18 cellular contexts compared by ENCODE assay signal in the genomic region with DNA sequence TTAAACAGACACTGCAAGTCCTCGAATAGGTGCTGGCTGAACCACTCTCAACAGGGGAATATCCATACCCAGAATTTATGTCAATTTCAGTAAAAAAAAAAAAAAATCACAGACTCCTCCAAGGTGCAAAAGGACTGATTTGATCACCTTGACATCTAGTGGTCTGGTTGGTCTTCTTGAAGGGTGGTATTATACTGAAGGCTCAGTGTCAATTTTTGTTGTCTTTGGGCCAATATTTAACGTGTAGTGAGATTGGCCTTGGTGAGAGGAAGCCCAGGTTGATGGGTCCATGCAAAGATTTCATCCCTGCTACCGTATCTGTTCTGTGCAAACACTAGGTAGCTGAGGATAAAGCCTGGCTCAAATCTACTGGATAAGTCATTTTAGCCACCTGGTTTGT. TPM values are rescaled to one million over a fixed set of nuclear protein-coding genes. Genes with fewer than 3 reads are reported as not detected.
DNase-seq lines count a peak whose midpoint lies in the region; ATAC-seq, FAIRE-seq and TF ChIP-seq lines count a peak whose summit lies in the region.
"Had no signal": no experiment of that assay in that cellular context is flagged by ENCODE, and none has a peak within 500 bp of the region (broad histone marks: within the 10 kb centered on the region; RNA-seq: fewer than 3 reads in every experiment).

No MANE protein-coding gene starts in this region.

- H4K8ac ChIP-seq in mesendoderm (ENCODE audit: low read depth, low read length) = no peak overlapping the region

- H3K36me3 ChIP-seq in mesendoderm (ENCODE audit: control insufficient read depth, insufficient read depth, low read length) = no peaks in the 10 kb centered on the region
- H3K36me3 ChIP-seq: esophagus squamous epithelium had no signal

- peaks cover 8% of the 10 kb centered on the region for H3K9me3 Mint-ChIP-seq in activated CD8-positive, alpha-beta memory T cell treated with anti-CD3 and anti-CD28 coated beads, Interleukin-2, amount 10 ng/mL, durations not matched to agents 7 days and 5 days (ENCODE audit: low read depth)
- H3K9me3 Mint-ChIP-seq in activated T-helper 1 cell treated with anti-CD3 and anti-CD28 coated beads, Interleukin-12 subunit alpha, Interleukin-12 subunit beta, Interleukin-2, Interleukin-4 antibody, amounts not matched to agents 30 ng/mL and 10 ng/mL and 1 ng/mL, durations not matched to agents 14 hours and 24 hours and 36 hours = peaks cover 11% of the 10 kb centered on the region

- H3K9ac ChIP-seq in mesendoderm (ENCODE audit: low read length) = no peak overlapping the region
- H3K9ac ChIP-seq: KMS-11 had no signal

- H3K79me2 ChIP-seq in mesendoderm (ENCODE audit: control insufficient read depth, insufficient read depth, low read length) = no peaks in the 10 kb centered on the region

- no peak overlapping the region for H3K4me2 ChIP-seq in mesendoderm (ENCODE audit: low read length)
- H3K4me2 ChIP-seq: KMS-11 had no signal

- H3K4ac ChIP-seq in mesendoderm (ENCODE audit: low read depth, low read length) = no peak overlapping the region

- no peak overlapping the region for H3K23ac ChIP-seq in mesendoderm (ENCODE audit: low read length)

- H2BK5ac ChIP-seq in mesendoderm (ENCODE audit: low read length) = no peak overlapping the region

- no peak overlapping the region for H3K27ac ChIP-seq in mesendoderm (ENCODE audit: low read depth, low read length)
- H3K27ac ChIP-seq: esophagus squamous epithelium, KMS-11, psoas muscle had no signal

- no peaks in the 10 kb centered on the region for H3K79me1 ChIP-seq in mesendoderm (ENCODE audit: low read length)

- intact Hi-C loops in activated T-helper 1 cell treated with anti-CD3 and anti-CD28 coated beads, Interleukin-12 subunit alpha, Interleukin-12 subunit beta, Interleukin-2, Interleukin-4 antibody, amounts not matched to agents 30 ng/mL and 10 ng/mL and 1 ng/mL, durations not matched to agents 14 hours and 24 hours and 36 hours (cut with micrococcal nuclease) = loop anchor here (1.0 to 10.0 kb wide), 2 partner anchors 173 to 458 kb away; no protein-coding TSS in a partner anchor

- WGBS in mesendoderm (ENCODE audit: extremely low coverage, insufficient coverage, low lambda C conversion rate) = no CpG with 5 or more reads among the region's 3 CpGs

- H3K36me3 Mint-ChIP-seq in activated CD8-positive, alpha-beta memory T cell treated with anti-CD3 and anti-CD28 coated beads, Interleukin-2, amount 10 ng/mL, durations not matched to agents 7 days and 5 days = peaks cover 29% of the 10 kb centered on the region
- H3K36me3 Mint-ChIP-seq in activated T-helper 1 cell treated with anti-CD3 and anti-CD28 coated beads, Interleukin-12 subunit alpha, Interleukin-12 subunit beta, Interleukin-2, Interleukin-4 antibody, amounts not matched to agents 30 ng/mL and 10 ng/mL and 1 ng/mL, durations not matched to agents 14 hours and 24 hours and 36 hours (ENCODE audit: low read depth) = peaks cover 13% of the 10 kb centered on the region

- DNase-seq in activated CD8-positive, alpha-beta memory T cell treated with anti-CD3 and anti-CD28 coated beads, Interleukin-2, amount 10 ng/mL, durations not matched to agents 7 days and 5 days = no peak
- no peak for DNase-seq in activated CD8-positive, alpha-beta memory T cell treated with anti-CD3 and anti-CD28 coated beads, Interleukin-2, amount 50 U/mL, for 4 hours
- DNase-seq in GM18507 (ENCODE audit: extremely low spot score, insufficient read length, low read depth) (no peak), mesendoderm (peak; percentile 15), HCEC 1CT (no peak), GOT3 (lab: John Stamatoyannopoulos, UW) (no peak), GM20000 (ENCODE audit: low spot score) (no peak)
- no peak for DNase-seq in activated T-helper 1 cell treated with anti-CD3 and anti-CD28 coated beads, Interleukin-12 subunit alpha, Interleukin-12 subunit beta, Interleukin-2, Interleukin-4 antibody, amounts not matched to agents 30 ng/mL and 10 ng/mL and 1 ng/mL, durations not matched to agents 14 hours and 24 hours and 36 hours (ENCODE audit: low spot score)
- DNase-seq: activated CD4-positive, CD25-positive, alpha-beta regulatory T cell treated with anti-CD3 and anti-CD28 coated beads, Interleukin-2, amount 50 U/mL, for 72 hours; activated effector memory CD4-positive, alpha-beta T cell treated with anti-CD3 and anti-CD28 coated beads, Interleukin-2, amount 50 U/mL, for 16 hours; DMS79; esophagus squamous epithelium; mucosa of descending colon; NCI-H2029; psoas muscle; stimulated activated CD4-positive, alpha-beta T cell treated with anti-CD3 and anti-CD28 coated beads, Interleukin-2, amount 100 ng/mL, for 48 hours had no signal

- no peaks in the 10 kb centered on the region for H3K27me3 ChIP-seq in mesendoderm (ENCODE audit: insufficient read depth, low read length, poor library complexity)
- H3K27me3 ChIP-seq: esophagus squamous epithelium had no signal

- TF ChIP-seq CTCF in GM20000 (IDR thresholded peaks at IDR 0.05; ENCODE audit: extremely low read depth, missing control alignments) = no peak

- no peak overlapping the region for H2AK5ac ChIP-seq in mesendoderm (ENCODE audit: low read length)

- no peak overlapping the region for H3K18ac ChIP-seq in mesendoderm (ENCODE audit: low read length)

- no peak overlapping the region for H2BK120ac ChIP-seq in mesendoderm (ENCODE audit: low read depth, low read length)

- H3K27me3 Mint-ChIP-seq in activated CD8-positive, alpha-beta memory T cell treated with anti-CD3 and anti-CD28 coated beads, Interleukin-2, amount 10 ng/mL, durations not matched to agents 7 days and 5 days = no peaks in the 10 kb centered on the region
- no peaks in the 10 kb centered on the region for H3K27me3 Mint-ChIP-seq in activated T-helper 1 cell treated with anti-CD3 and anti-CD28 coated beads, Interleukin-12 subunit alpha, Interleukin-12 subunit beta, Interleukin-2, Interleukin-4 antibody, amounts not matched to agents 30 ng/mL and 10 ng/mL and 1 ng/mL, durations not matched to agents 14 hours and 24 hours and 36 hours (ENCODE audit: insufficient read depth)

- no peak overlapping the region for H3K4me3 Mint-ChIP-seq in activated CD8-positive, alpha-beta memory T cell treated with anti-CD3 and anti-CD28 coated beads, Interleukin-2, amount 10 ng/mL, durations not matched to agents 7 days and 5 days
- H3K4me3 Mint-ChIP-seq in activated T-helper 1 cell treated with anti-CD3 and anti-CD28 coated beads, Interleukin-12 subunit alpha, Interleukin-12 subunit beta, Interleukin-2, Interleukin-4 antibody, amounts not matched to agents 30 ng/mL and 10 ng/mL and 1 ng/mL, durations not matched to agents 14 hours and 24 hours and 36 hours = no peak overlapping the region

- H4K5ac ChIP-seq in mesendoderm (ENCODE audit: low read length) = no peak overlapping the region

- FAIRE-seq in GM18507 (lab: Jason Lieb, UNC) = peak; percentile 59
- FAIRE-seq: urothelium cell line had no signal

- peak; percentile 17 for ATAC-seq in activated CD8-positive, alpha-beta memory T cell treated with anti-CD3 and anti-CD28 coated beads, Interleukin-2, amount 10 ng/mL, durations not matched to agents 7 days and 5 days
- ATAC-seq: mucosa of descending colon, psoas muscle had no signal

- H3K4me3 ChIP-seq in mesendoderm (ENCODE audit: low read length) = no peak overlapping the region
- H3K4me3 ChIP-seq: esophagus squamous epithelium, mucosa of descending colon, psoas muscle had no signal

- H3K27ac Mint-ChIP-seq in activated CD8-positive, alpha-beta memory T cell treated with anti-CD3 and anti-CD28 coated beads, Interleukin-2, amount 10 ng/mL, durations not matched to agents 7 days and 5 days = peak overlapping the region; percentile 71
- H3K27ac Mint-ChIP-seq in activated T-helper 1 cell treated with anti-CD3 and anti-CD28 coated beads, Interleukin-12 subunit alpha, Interleukin-12 subunit beta, Interleukin-2, Interleukin-4 antibody, amounts not matched to agents 30 ng/mL and 10 ng/mL and 1 ng/mL, durations not matched to agents 14 hours and 24 hours and 36 hours = peak overlapping the region; percentile 44

- H3K4me1 ChIP-seq in mesendoderm (ENCODE audit: control insufficient read depth, low read depth, low read length) = no peaks in the 10 kb centered on the region

- no peak overlapping the region for H3K56ac ChIP-seq in mesendoderm (ENCODE audit: low read length)

- CTCF ChIA-PET in activated CD8-positive, alpha-beta memory T cell treated with anti-CD3 and anti-CD28 coated beads, Interleukin-2, amount 10 ng/mL, durations not matched to agents 7 days and 5 days (lab: Charles Lee) = interaction anchor here (0.7 to 8.9 kb wide), 10 partner anchors 16 to 292 kb away, joined by 3 to 97 read pairs (median 6); partner anchors contain the start of genes GBP1 and GBP4

- H2BK15ac ChIP-seq in mesendoderm (replicated peaks; ENCODE audit: low read depth) = no peak overlapping the region

- H3K4me1 Mint-ChIP-seq in activated CD8-positive, alpha-beta memory T cell treated with anti-CD3 and anti-CD28 coated beads, Interleukin-2, amount 10 ng/mL, durations not matched to agents 7 days and 5 days = peaks cover 78% of the 10 kb centered on the region
- H3K4me1 Mint-ChIP-seq in activated T-helper 1 cell treated with anti-CD3 and anti-CD28 coated beads, Interleukin-12 subunit alpha, Interleukin-12 subunit beta, Interleukin-2, Interleukin-4 antibody, amounts not matched to agents 30 ng/mL and 10 ng/mL and 1 ng/mL, durations not matched to agents 14 hours and 24 hours and 36 hours (ENCODE audit: low read depth) = peaks cover 73% of the 10 kb centered on the region

RNA-seq across cellular contexts. Expression of gene GBP5, which starts 4.0 kb away (rescaled TPM):
- total RNA-seq in activated CD8-positive, alpha-beta memory T cell treated with anti-CD3 and anti-CD28 coated beads, Interleukin-2, amount 10 ng/mL, durations not matched to agents 7 days and 5 days = 100 to 1,000 TPM; 279 to 362 TPM
- 145 and 154 TPM in 2 replicates for total RNA-seq in activated T-helper 1 cell treated with anti-CD3 and anti-CD28 coated beads, Interleukin-12 subunit alpha, Interleukin-12 subunit beta, Interleukin-2, Interleukin-4 antibody, amounts not matched to agents 30 ng/mL and 10 ng/mL and 1 ng/mL, durations not matched to agents 14 hours and 24 hours and 36 hours
- not detected for polyA plus RNA-seq in mesendoderm (2013, experiment 1 of 2)
- polyA plus RNA-seq in mesendoderm (2013, experiment 2 of 2) = 0.01 TPM
